Comparison of ENCODE assay signal across 10 cellular contexts in genomic region chr17:431494-431893, GRCh38.
"Had no signal": no experiment of that assay in that cellular context is flagged by ENCODE, and none has a peak within 500 bp of the region (broad histone marks: within the 10 kb centered on the region; RNA-seq: fewer than 3 reads in every experiment).

No MANE protein-coding gene starts in this region.

- H3K4me2 ChIP-seq: GM23338 had no signal

- H3K27ac ChIP-seq: GM23248 had no signal

- H2AFZ ChIP-seq: GM23248, GM23338 had no signal

- H3K4me3 ChIP-seq: GM23248, GM23338, HAP-1 had no signal

- H3K9ac ChIP-seq: GM23248 had no signal

- H3K4me1 ChIP-seq: HAP-1 had no signal

- H3K36me3 ChIP-seq: HAP-1 had no signal

- H3K27ac Mint-ChIP-seq: GM23338, H9, HFFc6 had no signal

- ATAC-seq: GM23338, HCT116 had no signal

- DNase-seq: GM23248, GOT3, H7, H9, HCEC 1CT, HFFc6 had no signal

- FAIRE-seq: H54 had no signal

- H3K4me3 Mint-ChIP-seq: GM23338, H9, HFFc6 had no signal
